In the genomic region with DNA sequence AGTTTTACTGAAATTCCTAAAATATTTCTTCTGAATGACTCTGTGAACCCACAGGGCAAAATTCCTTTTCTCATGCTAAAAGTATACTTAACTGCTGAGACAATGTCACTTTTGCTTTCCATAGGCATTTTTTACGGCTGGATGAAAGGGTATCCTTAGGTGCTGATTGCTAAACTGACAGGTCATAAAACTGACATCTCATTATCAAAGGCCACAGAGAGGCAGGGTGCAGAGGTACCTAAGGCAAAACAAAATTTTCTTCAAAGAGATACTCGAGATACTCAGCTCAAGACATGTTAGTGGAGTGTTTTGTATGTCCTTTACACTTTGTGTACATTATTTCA, we compare ENCODE assay signal across 13 cellular contexts.
A peak's percentile ranks its signal among the peaks of the same experiment; 100 is the strongest.
DNase-seq lines count a peak whose midpoint lies in the region; ATAC-seq, FAIRE-seq and TF ChIP-seq lines count a peak whose summit lies in the region.
"Had no signal": no experiment of that assay in that cellular context is flagged by ENCODE, and none has a peak within 500 bp of the region (broad histone marks: within the 10 kb centered on the region; RNA-seq: fewer than 3 reads in every experiment).

No MANE protein-coding gene starts in this region.

- H2AFZ ChIP-seq in IMR-90 (replicated peaks; ENCODE audit: low read length, poor library complexity) (peak overlapping the region; percentile 54), OCI-LY7 (ENCODE audit: low read length) (no peak overlapping the region)

- peak overlapping the region; percentile 46 for H3K14ac ChIP-seq in IMR-90 (replicated peaks; ENCODE audit: low read depth, low read length)

- peak overlapping the region; percentile 53 for H3K4me3 Mint-ChIP-seq in Caco-2 (ENCODE audit: unreplicated experiment)
- H3K4me3 Mint-ChIP-seq: CD4-positive, alpha-beta T cell; T-helper 2 cell treated with Interferon-gamma antibody and Interleukin-4, amounts not matched to agents 5 μg/mL and 100 μg/mL, for 36 hours had no signal

- H3K9me2 ChIP-seq in OCI-LY7 (ENCODE audit: insufficient read depth, low read length) = no peaks in the 10 kb centered on the region

- peaks cover 56% of the 10 kb centered on the region for H3K4me1 ChIP-seq in Caco-2
- no peaks in the 10 kb centered on the region for H3K4me1 ChIP-seq in IMR-90 (ENCODE audit: control insufficient read depth, insufficient read depth, low read length)
- no peaks in the 10 kb centered on the region for H3K4me1 ChIP-seq in mesendoderm (ENCODE audit: control insufficient read depth, low read depth, low read length)
- no peaks in the 10 kb centered on the region for H3K4me1 ChIP-seq in OCI-LY7 (ENCODE audit: insufficient read depth, low read length, poor library complexity, severe bottlenecking)
- H3K4me1 ChIP-seq: body of pancreas had no signal

- no peak overlapping the region for H2AK9ac ChIP-seq in IMR-90 (replicated peaks; ENCODE audit: low read depth, low read length, poor library complexity)

- intact Hi-C loops in Caco-2 (cut with micrococcal nuclease; ENCODE audit: unreplicated experiment) (loop anchor here (1.0 to 2.0 kb wide), 8 partner anchors 10 to 560 kb away; partner anchors contain the start of gene COL5A2), IMR-90 (cut with micrococcal nuclease) (no loop called here), OCI-LY7 (cut with micrococcal nuclease; ENCODE audit: unreplicated experiment) (no loop called here)

- H4K20me1 ChIP-seq in IMR-90 (ENCODE audit: insufficient read depth, low read length) (no peaks in the 10 kb centered on the region), OCI-LY7 (ENCODE audit: insufficient read depth, low read length) (no peaks in the 10 kb centered on the region)

- H3K23ac ChIP-seq in IMR-90 (ENCODE audit: low read depth, low read length) (peak overlapping the region; percentile 78), mesendoderm (ENCODE audit: low read length) (no peak overlapping the region)

- H3K27me3 ChIP-seq in Caco-2 (replicated peaks; ENCODE audit: control insufficient read depth, insufficient read depth, low read length) = no peaks in the 10 kb centered on the region
- no peaks in the 10 kb centered on the region for H3K27me3 ChIP-seq in IMR-90 (ENCODE audit: control insufficient read depth, insufficient read depth, low read length)
- no peaks in the 10 kb centered on the region for H3K27me3 ChIP-seq in bronchial epithelial cell (ENCODE audit: control insufficient read depth, insufficient read depth, low read length)
- H3K27me3 ChIP-seq in mesendoderm (ENCODE audit: insufficient read depth, low read length, poor library complexity) = no peaks in the 10 kb centered on the region
- H3K27me3 ChIP-seq: body of pancreas had no signal

- peak overlapping the region; percentile 41; the same call in 1 of the 2 replicates for H3K27ac ChIP-seq in IMR-90 (ENCODE audit: insufficient read depth, low read length)
- no peak overlapping the region for H3K27ac ChIP-seq in mesendoderm (ENCODE audit: low read depth, low read length)
- no peak overlapping the region for H3K27ac ChIP-seq in OCI-LY7 (ENCODE audit: low read depth, low read length, poor library complexity, severe bottlenecking)
- H3K27ac ChIP-seq: body of pancreas had no signal

- H3K4me2 ChIP-seq in IMR-90 (ENCODE audit: low read depth, low read length) = peak overlapping the region; percentile 91
- H3K4me2 ChIP-seq in mesendoderm (ENCODE audit: low read length) = no peak overlapping the region
- no peak overlapping the region for H3K4me2 ChIP-seq in OCI-LY7 (ENCODE audit: low read length)

- H3K18ac ChIP-seq in IMR-90 (ENCODE audit: low read depth, low read length) (peak overlapping the region; percentile 79), mesendoderm (ENCODE audit: low read length) (no peak overlapping the region)

- H2AK5ac ChIP-seq in IMR-90 (ENCODE audit: low read depth, low read length) (peak overlapping the region; percentile 62; the same call in 1 of the 2 replicates), mesendoderm (ENCODE audit: low read length) (no peak overlapping the region)

- H3K9ac ChIP-seq in IMR-90 (ENCODE audit: low read depth, low read length) (peak overlapping the region; percentile 29), mesendoderm (ENCODE audit: low read length) (no peak overlapping the region)

- peaks cover 13% of the 10 kb centered on the region for H3K36me3 Mint-ChIP-seq in Caco-2 (ENCODE audit: insufficient read depth, unreplicated experiment)

- H3K79me2 ChIP-seq in mesendoderm (ENCODE audit: control insufficient read depth, insufficient read depth, low read length) (no peaks in the 10 kb centered on the region), OCI-LY7 (ENCODE audit: insufficient read depth, low read depth, low read length) (no peaks in the 10 kb centered on the region)

- POLR2A ChIA-PET in Caco-2 (lab: Charles Lee) (interaction anchor here (0.6 kb wide), 1 partner anchor 201 kb away, joined by 3 read pairs; the partner anchor contains the start of gene SLC40A1), IMR-90 (lab: Charles Lee; ENCODE audit: unreplicated experiment) (no interaction called here), OCI-LY7 (lab: Charles Lee) (interaction anchor here (0.7 kb wide), 1 partner anchor 857 kb away, joined by 3 read pairs; no protein-coding TSS in a partner anchor)

- H3K79me1 ChIP-seq in IMR-90 (ENCODE audit: low read depth in 1 of 2, low read length in 2 of 2) (no peaks in the 10 kb centered on the region), mesendoderm (ENCODE audit: low read length) (no peaks in the 10 kb centered on the region)

- in situ Hi-C loops in IMR-90 (cut with MboI; ENCODE audit: low sequenced_read_pairs) = no loop called here

- CTCF ChIA-PET in Caco-2 (lab: Charles Lee) (no interaction called here), IMR-90 (lab: Yijun Ruan, JAX) (interaction anchor here (0.6 to 1.1 kb wide), 2 partner anchors 9 to 20 kb away, joined by 4 to 5 read pairs; no protein-coding TSS in a partner anchor), OCI-LY7 (lab: Charles Lee; ENCODE audit: unreplicated experiment) (no interaction called here)

- H3K27ac Mint-ChIP-seq in Caco-2 (ENCODE audit: unreplicated experiment) = peak overlapping the region; percentile 63
- H3K27ac Mint-ChIP-seq: CD4-positive, alpha-beta T cell; T-helper 2 cell treated with Interferon-gamma antibody and Interleukin-4, amounts not matched to agents 5 μg/mL and 100 μg/mL, for 36 hours had no signal

- H3K9me3 ChIP-seq in Caco-2 (peaks cover 7% of the 10 kb centered on the region; the same call in 1 of the 2 replicates), IMR-90 (ENCODE audit: control insufficient read depth, insufficient read depth, low read length) (no peaks in the 10 kb centered on the region), OCI-LY7 (ENCODE audit: low read length) (no peaks in the 10 kb centered on the region)
- H3K9me3 ChIP-seq: body of pancreas had no signal

- no peak for TF ChIP-seq POLR2A in IMR-90 (IDR thresholded peaks at IDR 0.05; ENCODE audit: low read depth, low read length)

- H3K9me3 Mint-ChIP-seq in Caco-2 (ENCODE audit: unreplicated experiment) = peaks cover 10% of the 10 kb centered on the region
- H3K9me3 Mint-ChIP-seq: CD4-positive, alpha-beta T cell; T-helper 2 cell treated with Interferon-gamma antibody and Interleukin-4, amounts not matched to agents 5 μg/mL and 100 μg/mL, for 36 hours had no signal

- FAIRE-seq in bronchial epithelial cell (lab: Jason Lieb, UNC) = no peak

- peak; percentile 73 for ATAC-seq in IMR-90 (ENCODE audit: low read depth)
- ATAC-seq in stimulated activated naive CD8-positive, alpha-beta T cell treated with anti-CD3 and anti-CD28 coated beads, Interleukin-15, Interleukin-2, amounts not matched to agents 100 U/mL and 50 U/mL, for 24 hours = no peak
- no peak for ATAC-seq in HG03571 (IDR thresholded peaks at IDR 0.05; ENCODE audit: unreplicated experiment)
- ATAC-seq: body of pancreas had no signal

- no peaks in the 10 kb centered on the region for H3K27me3 Mint-ChIP-seq in Caco-2 (ENCODE audit: insufficient read depth, unreplicated experiment)
- H3K27me3 Mint-ChIP-seq: CD4-positive, alpha-beta T cell had no signal

- H4K5ac ChIP-seq in IMR-90 (ENCODE audit: low read depth, low read length) (peak overlapping the region; percentile 38; the same call in 1 of the 2 replicates), mesendoderm (ENCODE audit: low read length) (no peak overlapping the region)

- DNase-seq in Caco-2 (peak; percentile 74 to 81), IMR-90 (peak; percentile 47), bronchial epithelial cell (ENCODE audit: low read depth) (peak; percentile 34), mesendoderm (peak; percentile 89), OCI-LY7 (ENCODE audit: low spot score) (no peak)
- DNase-seq in stimulated activated CD4-positive, alpha-beta T cell treated with anti-CD3 and anti-CD28 coated beads, Interleukin-4, amount 100 ng/mL, for 24 hours = no peak
- no peak for DNase-seq in stimulated activated naive CD8-positive, alpha-beta T cell treated with anti-CD3 and anti-CD28 coated beads, Interleukin-15, Interleukin-2, amounts not matched to agents 100 U/mL and 50 U/mL, for 24 hours
- DNase-seq: body of pancreas; CD4-positive, alpha-beta T cell; NCI-H526; retina had no signal

- TF ChIP-seq CTCF in Caco-2 (IDR thresholded peaks at IDR 0.05; ENCODE audit: insufficient read depth in 1 of 2, low read depth in 1 of 2, low read length in 1 of 2, severe bottlenecking in 1 of 2, unreplicated experiment in 1 of 2) (no peak), IMR-90 (conservative IDR thresholded peaks at IDR 0.05; ENCODE audit: low read depth, low read length) (no peak), bronchial epithelial cell (IDR thresholded peaks at IDR 0.05; ENCODE audit: insufficient read depth, low read length, severe bottlenecking) (no peak), OCI-LY7 (conservative IDR thresholded peaks at IDR 0.05; ENCODE audit: low read length) (no peak)

- peak overlapping the region; percentile 93 for H2BK5ac ChIP-seq in IMR-90 (ENCODE audit: low read depth, low read length, poor library complexity, severe bottlenecking)
- no peak overlapping the region for H2BK5ac ChIP-seq in mesendoderm (ENCODE audit: low read length)

- H4K91ac ChIP-seq in IMR-90 (ENCODE audit: insufficient read depth, low read depth, low read length) = peak overlapping the region; percentile 98

- H2BK15ac ChIP-seq in IMR-90 (ENCODE audit: low read depth, low read length) = peak overlapping the region; percentile 97; the same call in 2 of the 3 replicates
- no peak overlapping the region for H2BK15ac ChIP-seq in mesendoderm (replicated peaks; ENCODE audit: low read depth)

- H3K4me1 Mint-ChIP-seq in Caco-2 (ENCODE audit: low read depth, unreplicated experiment) = peaks cover 29% of the 10 kb centered on the region

- peak overlapping the region; percentile 65 for H3K4ac ChIP-seq in IMR-90 (ENCODE audit: low read depth, low read length)
- no peak overlapping the region for H3K4ac ChIP-seq in mesendoderm (ENCODE audit: low read depth, low read length)

- peak overlapping the region; percentile 38 to 81 for H4K8ac ChIP-seq in IMR-90 (ENCODE audit: low read depth in 2 of 2, low read length in 2 of 2)
- H4K8ac ChIP-seq in mesendoderm (ENCODE audit: low read depth, low read length) = no peak overlapping the region

- BruUV-seq in Caco-2 (replicated peaks; lab: Mats Ljungman, UMichigan) = no TSS peak
- no TSS peak for BruUV-seq in IMR-90 (replicated peaks; lab: Mats Ljungman, UMichigan)
- BruUV-seq in OCI-LY7 (replicated peaks; lab: Mats Ljungman, UMichigan) = no TSS peak

- dilution Hi-C loops in IMR-90 (cut with HindIII; ENCODE audit: low sequenced_read_pairs, unreplicated experiment) = no loop called here

- H3K56ac ChIP-seq in IMR-90 (ENCODE audit: extremely low read depth, insufficient read depth, low read length) (peak overlapping the region; percentile 89), mesendoderm (ENCODE audit: low read length) (no peak overlapping the region)

- peak overlapping the region; percentile 85 for H2BK120ac ChIP-seq in IMR-90 (ENCODE audit: low read depth, low read length)
- no peak overlapping the region for H2BK120ac ChIP-seq in mesendoderm (ENCODE audit: low read depth, low read length)

- H3K4me3 ChIP-seq in Caco-2 (ENCODE audit: low read depth, low read length) = no peak overlapping the region
- peak overlapping the region; percentile 35; the same call in 1 of the 2 replicates for H3K4me3 ChIP-seq in IMR-90 (ENCODE audit: insufficient read depth, low read depth, low read length)
- H3K4me3 ChIP-seq in bronchial epithelial cell (ENCODE audit: low read depth, low read length) = no peak overlapping the region
- no peak overlapping the region for H3K4me3 ChIP-seq in mesendoderm (ENCODE audit: low read length)
- H3K4me3 ChIP-seq in OCI-LY7 (ENCODE audit: low read depth, low read length, poor library complexity, severe bottlenecking) = no peak overlapping the region
- H3K4me3 ChIP-seq: body of pancreas had no signal

- no peaks in the 10 kb centered on the region for H3K9me1 ChIP-seq in IMR-90 (ENCODE audit: insufficient read depth, low read length)

- no peak for TF ChIP-seq RAD21 in IMR-90 (IDR thresholded peaks at IDR 0.05; ENCODE audit: low read length)

- H3K36me3 ChIP-seq in Caco-2 (ENCODE audit: control insufficient read depth, insufficient read depth, low read length) (no peaks in the 10 kb centered on the region), IMR-90 (ENCODE audit: control insufficient read depth, insufficient read depth, low read length) (no peaks in the 10 kb centered on the region), bronchial epithelial cell (ENCODE audit: control insufficient read depth, insufficient read depth, low read length) (no peaks in the 10 kb centered on the region), mesendoderm (ENCODE audit: control insufficient read depth, insufficient read depth, low read length) (no peaks in the 10 kb centered on the region), OCI-LY7 (ENCODE audit: insufficient read depth, low read length) (no peaks in the 10 kb centered on the region)

- peak overlapping the region; percentile 85 for H2BK20ac ChIP-seq in IMR-90 (ENCODE audit: low read depth, low read length)

- WGBS in IMR-90 (ENCODE audit: extremely low coverage in 2 of 2, insufficient read length in 1 of 2), 2 experiments = no CpG with 5 or more reads among the region's 2 CpGs
- WGBS in mesendoderm (ENCODE audit: extremely low coverage, insufficient coverage, low lambda C conversion rate) = no CpG with 5 or more reads among the region's 2 CpGs

Comparison
In these comparisons a context has a peak if more than half of its experiments do, and no peak if none do; other contexts are left out.
1. DNase-seq: peak in Caco-2 (2 of 2), IMR-90 (single experiment), bronchial epithelial cell (single experiment) and mesendoderm (single experiment); none in stimulated activated CD4-positive, alpha-beta T cell treated with anti-CD3 and anti-CD28 coated beads, Interleukin-4, amount 100 ng/mL, for 24 hours (single experiment), stimulated activated naive CD8-positive, alpha-beta T cell treated with anti-CD3 and anti-CD28 coated beads, Interleukin-15, Interleukin-2, amounts not matched to agents 100 U/mL and 50 U/mL, for 24 hours (single experiment) and OCI-LY7 (single experiment).